ENCODE assay signal across 8 cellular contexts in genomic region chr11:128692750-128693578, GRCh38. TPM values are rescaled to one million over a fixed set of nuclear protein-coding genes. Genes with fewer than 3 reads are reported as not detected.
DNase-seq lines count a peak whose midpoint lies in the region; ATAC-seq and TF ChIP-seq lines count a peak whose summit lies in the region.

No MANE protein-coding gene starts in this region.

- H4K20me1 ChIP-seq in PC-3 (ENCODE audit: low read length), result no peaks in the 10 kb centered on the region
- no peaks in the 10 kb centered on the region for H4K20me1 ChIP-seq in mammary epithelial cell (ENCODE audit: insufficient read depth, low read length)

- intact Hi-C loops in PC-3 (cut with micrococcal nuclease), result loop anchor here (1.0 kb wide), 1 partner anchor 39 kb away; no protein-coding TSS in a partner anchor
- intact Hi-C loops in mammary epithelial cell (cut with micrococcal nuclease), result loop anchor here (5.0 kb wide), 1 partner anchor 661 kb away; no protein-coding TSS in a partner anchor
- intact Hi-C loops in testis (cut with DNase I; ENCODE audit: low total_unique reads), result no loop called here

- H2AFZ ChIP-seq in PC-3 (ENCODE audit: low read length) (peak overlapping the region; percentile 90), mammary epithelial cell (ENCODE audit: low read depth, low read length) (peak overlapping the region; percentile 93)

- H3K4me3 ChIP-seq in PC-3 (ENCODE audit: low read length) (peak overlapping the region; percentile 79), mammary epithelial cell (replicated peaks in 1 of 3; ENCODE audit: insufficient read depth in 1 of 3, low read depth in 2 of 3, low read length in 3 of 3) (peak overlapping the region; percentile 63 to 93 (median 73)), testis (peak overlapping the region; percentile 54 to 65)

- BruUV-seq in PC-3 (replicated peaks; lab: Mats Ljungman, UMichigan) (TSS peak; percentile 90), mammary epithelial cell (replicated peaks; lab: Mats Ljungman, UMichigan) (no TSS peak)

- H3K79me2 ChIP-seq in PC-3 (ENCODE audit: low read length) (no peaks in the 10 kb centered on the region), mammary epithelial cell (ENCODE audit: insufficient read depth, low read length) (peaks cover 34% of the 10 kb centered on the region)

- dilution Hi-C loops in mammary epithelial cell (cut with HindIII; ENCODE audit: low sequenced_read_pairs), result no loop called here

- TF ChIP-seq POLR2A in testis (IDR thresholded peaks at IDR 0.05), result no peak

- no peak for TF ChIP-seq CTCF in PC-3 (conservative IDR thresholded peaks at IDR 0.05; ENCODE audit: low read depth, low read length)
- TF ChIP-seq CTCF in mammary epithelial cell (conservative IDR thresholded peaks at IDR 0.05 in 1 of 2, IDR thresholded peaks at IDR 0.05 in 1 of 2; ENCODE audit: extremely low read depth in 1 of 2, insufficient read depth in 1 of 2, low read depth in 1 of 2, low read length in 2 of 2), result no peak
- no peak for TF ChIP-seq CTCF in testis (IDR thresholded peaks at IDR 0.05)

- H3F3A ChIP-seq in PC-3 (ENCODE audit: low read length, unreplicated experiment), result no peaks in the 10 kb centered on the region

- DNase-seq in NCI-H1417 (lab: John Stamatoyannopoulos, UW) (peak in 2 of 3 experiments; percentile 60 to 63), NCI-H1417 treated with DMSO at 0.1 percent for 48 hours (lab: John Stamatoyannopoulos, UW) (no peak), PC-3 (peak; percentile 42), mammary epithelial cell (peak; percentile 52), left lobe of liver (ENCODE audit: low spot score) (no peak), testis (no peak), anterior cingulate cortex (lab: John Stamatoyannopoulos, UW) (no peak)

- no peaks in the 10 kb centered on the region for H3K9me2 ChIP-seq in PC-3 (replicated peaks; ENCODE audit: low read length)

- H3K9me3 ChIP-seq in PC-3 (ENCODE audit: low read length) (no peaks in the 10 kb centered on the region), mammary epithelial cell (replicated peaks; ENCODE audit: insufficient read depth, low read length) (no peaks in the 10 kb centered on the region), testis (no peaks in the 10 kb centered on the region)

- ATAC-seq in PC-3, result peak; percentile 45
- peak; percentile 38 for ATAC-seq in left lobe of liver
- ATAC-seq in GM18858 (IDR thresholded peaks at IDR 0.05; ENCODE audit: unreplicated experiment), result no peak

- 0 out of 2 replicates have a peak, but pooled peaks cover 4% of the 10 kb centered on the region for H3K4me1 ChIP-seq in PC-3 (ENCODE audit: insufficient read depth, low read length)
- peaks cover 14% of the 10 kb centered on the region for H3K4me1 ChIP-seq in mammary epithelial cell (ENCODE audit: insufficient read depth, low read length)
- H3K4me1 ChIP-seq in testis, result peaks cover 29% of the 10 kb centered on the region

- 4% methylated on average over 12 of the region's 68 CpGs for WGBS in mammary epithelial cell (ENCODE audit: low coverage, missing lambda C conversion rate)
- WGBS in testis, 2 donors, result 1% methylated on average over 41 to 68 of the region's 68 CpGs

- CTCF ChIA-PET in PC-3 (lab: Charles Lee), result no interaction called here
- CTCF ChIA-PET in mammary epithelial cell (lab: Charles Lee; ENCODE audit: low non-redundant PET), result no interaction called here

- H3K27me3 ChIP-seq in PC-3 (ENCODE audit: low read length) (peaks cover 43% of the 10 kb centered on the region), mammary epithelial cell (ENCODE audit: insufficient read depth, low read length) (peaks cover 15% of the 10 kb centered on the region), testis (no peaks in the 10 kb centered on the region)

- peak overlapping the region; percentile 71 for H3K9ac ChIP-seq in PC-3 (ENCODE audit: low read length)
- peak overlapping the region; percentile 52 for H3K9ac ChIP-seq in mammary epithelial cell (ENCODE audit: insufficient read depth, low read length)

- H3K36me3 ChIP-seq in PC-3 (ENCODE audit: low read depth, low read length) (no peaks in the 10 kb centered on the region), mammary epithelial cell (ENCODE audit: insufficient read depth, low read length) (no peaks in the 10 kb centered on the region), testis (ENCODE audit: low read depth, missing control alignments) (no peaks in the 10 kb centered on the region)

- H3K27ac ChIP-seq in PC-3 (ENCODE audit: low read length), result peak overlapping the region; percentile 55
- peak overlapping the region; percentile 48 for H3K27ac ChIP-seq in mammary epithelial cell (ENCODE audit: insufficient read depth, low read depth, low read length)
- peak overlapping the region; percentile 24 to 70 for H3K27ac ChIP-seq in testis

- POLR2A ChIA-PET in PC-3 (lab: Charles Lee; ENCODE audit: unreplicated experiment), result no interaction called here

- in situ Hi-C loops in mammary epithelial cell (cut with MboI; ENCODE audit: low sequenced_read_pairs in 2 of 2), result no loop called here

- peak overlapping the region; percentile 97 for H3K4me2 ChIP-seq in PC-3 (ENCODE audit: low read length)
- peak overlapping the region; percentile 94 for H3K4me2 ChIP-seq in mammary epithelial cell (ENCODE audit: insufficient read depth, low read depth, low read length)

RNA-seq across cellular contexts. Expression of gene FLI1, which starts 0.9 kb away (rescaled TPM):
- total RNA-seq in PC-3 (2014; rRNA removed) (1.2 and 1.6 TPM in 2 replicates), mammary epithelial cell (1 to 10 TPM in 1 of 2 donors, under 1 TPM in 1; 0.67 to 1.6 TPM), left lobe of liver (3.4 TPM), testis (10 to 100 TPM; 13.3 to 16.7 TPM)
- polyA plus RNA-seq in mammary epithelial cell (7.1 TPM), testis (ENCODE audit: insufficient read depth, low read depth, low replicate concordance) (8.7 TPM)
- polyA minus RNA-seq in mammary epithelial cell, result 40.9 TPM

Comparison
In these comparisons a context has a peak if more than half of its experiments do, and no peak if none do; other contexts are left out.
1. DNase-seq: peak in NCI-H1417 (2 of 3), PC-3 (single experiment) and mammary epithelial cell (single experiment); none in NCI-H1417 treated with DMSO at 0.1 percent for 48 hours (single experiment), left lobe of liver (single experiment), testis (single experiment) and anterior cingulate cortex (0 of 58).
2. Peak in every context shown above with its lines, with median percentiles within 50 percentile points of each other: H3K27ac ChIP-seq and H3K4me3 ChIP-seq.